ENCODE assay signal across 1 cellular context in the genomic region with DNA sequence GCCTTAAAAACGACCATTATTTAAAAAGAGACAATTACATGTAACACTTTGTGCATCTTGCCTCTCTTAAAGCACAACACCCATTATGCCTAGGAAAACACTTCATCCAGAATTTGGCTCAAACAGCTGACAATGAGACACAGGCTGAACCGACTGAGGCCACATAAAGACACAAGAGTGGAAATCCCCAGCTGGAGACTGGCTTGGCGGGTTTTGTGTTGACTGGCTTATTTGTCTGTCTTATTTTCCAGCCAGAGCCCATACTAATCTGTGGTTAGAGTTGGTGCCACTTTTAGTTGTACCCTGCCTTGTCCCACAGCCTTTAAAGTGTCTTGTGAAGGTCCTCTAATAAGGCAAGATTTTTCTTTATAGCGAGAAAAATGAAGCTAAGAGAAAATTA.
TF ChIP-seq lines count a peak whose summit lies in the region.

No MANE protein-coding gene starts in this region.

TF ChIP-seq in GM12878, 131 proteins besides CTCF, POLR2A, EP300 and RAD21 (continued from another document):
- TF ChIP-seq MEF2B (IDR thresholded peaks at IDR 0.05; ENCODE audit: partially characterized antibody, poor library complexity, severe bottlenecking) (peak; percentile 43), KDM1A (IDR thresholded peaks at IDR 0.05; ENCODE audit: borderline replicate concordance) (no peak), BRCA1 (IDR thresholded peaks at IDR 0.05; ENCODE audit: low read depth, low read length) (no peak), NFXL1 (IDR thresholded peaks at IDR 0.05; ENCODE audit: borderline replicate concordance) (no peak), STAT1 (conservative IDR thresholded peaks at IDR 0.05) (no peak), PAX8 (IDR thresholded peaks at IDR 0.05) (no peak), IKZF2 (IDR thresholded peaks at IDR 0.05) (peak; percentile 60 to 69; a peak in 3 of 4 replicates), POLR2AphosphoS2 (IDR thresholded peaks at IDR 0.05; ENCODE audit: low read depth, low read length) (no peak), HCFC1 (IDR thresholded peaks at IDR 0.05; ENCODE audit: low read length) (no peak), FOS (IDR thresholded peaks at IDR 0.05; ENCODE audit: borderline replicate concordance, extremely low read depth, insufficient read length) (no peak), NR2C1 (IDR thresholded peaks at IDR 0.05) (no peak), GATAD2B (conservative IDR thresholded peaks at IDR 0.05; ENCODE audit: low read depth) (no peak), RBBP5 (conservative IDR thresholded peaks at IDR 0.05) (no peak), BHLHE40 (IDR thresholded peaks at IDR 0.05; ENCODE audit: borderline replicate concordance in 1 of 2, low read depth in 2 of 2, low read length in 1 of 2) (no peak), TCF12 (IDR thresholded peaks at IDR 0.05; ENCODE audit: low read depth, low read length) (no peak), MXI1 (IDR thresholded peaks at IDR 0.05; ENCODE audit: low read depth, low read length) (no peak), CREM (IDR thresholded peaks at IDR 0.05; ENCODE audit: low read depth) (0 out of 2 replicates have a peak, but pooled peaks have one; percentile 23), MEF2A (IDR thresholded peaks at IDR 0.05; ENCODE audit: insufficient read depth, low read depth, low read length) (no peak), ZNF207 (IDR thresholded peaks at IDR 0.05; ENCODE audit: borderline replicate concordance) (no peak), RUNX3 (IDR thresholded peaks at IDR 0.05; ENCODE audit: low read length) (peak; percentile 85), MTA2 (IDR thresholded peaks at IDR 0.05; ENCODE audit: low read depth) (0 out of 2 replicates have a peak, but pooled peaks have one; percentile 8), CBFB (IDR thresholded peaks at IDR 0.05; ENCODE audit: low read depth) (no peak), NFYA (IDR thresholded peaks at IDR 0.05; ENCODE audit: borderline replicate concordance, low read depth, low read length) (no peak), RAD51 (IDR thresholded peaks at IDR 0.05) (no peak), ZNF274 (IDR thresholded peaks at IDR 0.05; ENCODE audit: insufficient read depth, insufficient read length) (no peak)
- TF ChIP-seq, protein P1, sequence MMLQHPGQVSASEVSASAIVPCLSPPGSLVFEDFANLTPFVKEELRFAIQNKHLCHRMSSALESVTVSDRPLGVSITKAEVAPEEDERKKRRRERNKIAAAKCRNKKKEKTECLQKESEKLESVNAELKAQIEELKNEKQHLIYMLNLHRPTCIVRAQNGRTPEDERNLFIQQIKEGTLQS (IDR thresholded peaks at IDR 0.05; ENCODE audit: borderline replicate concordance, extremely low read depth, low read depth, low read length), result no peak
- TF ChIP-seq, protein P2, sequence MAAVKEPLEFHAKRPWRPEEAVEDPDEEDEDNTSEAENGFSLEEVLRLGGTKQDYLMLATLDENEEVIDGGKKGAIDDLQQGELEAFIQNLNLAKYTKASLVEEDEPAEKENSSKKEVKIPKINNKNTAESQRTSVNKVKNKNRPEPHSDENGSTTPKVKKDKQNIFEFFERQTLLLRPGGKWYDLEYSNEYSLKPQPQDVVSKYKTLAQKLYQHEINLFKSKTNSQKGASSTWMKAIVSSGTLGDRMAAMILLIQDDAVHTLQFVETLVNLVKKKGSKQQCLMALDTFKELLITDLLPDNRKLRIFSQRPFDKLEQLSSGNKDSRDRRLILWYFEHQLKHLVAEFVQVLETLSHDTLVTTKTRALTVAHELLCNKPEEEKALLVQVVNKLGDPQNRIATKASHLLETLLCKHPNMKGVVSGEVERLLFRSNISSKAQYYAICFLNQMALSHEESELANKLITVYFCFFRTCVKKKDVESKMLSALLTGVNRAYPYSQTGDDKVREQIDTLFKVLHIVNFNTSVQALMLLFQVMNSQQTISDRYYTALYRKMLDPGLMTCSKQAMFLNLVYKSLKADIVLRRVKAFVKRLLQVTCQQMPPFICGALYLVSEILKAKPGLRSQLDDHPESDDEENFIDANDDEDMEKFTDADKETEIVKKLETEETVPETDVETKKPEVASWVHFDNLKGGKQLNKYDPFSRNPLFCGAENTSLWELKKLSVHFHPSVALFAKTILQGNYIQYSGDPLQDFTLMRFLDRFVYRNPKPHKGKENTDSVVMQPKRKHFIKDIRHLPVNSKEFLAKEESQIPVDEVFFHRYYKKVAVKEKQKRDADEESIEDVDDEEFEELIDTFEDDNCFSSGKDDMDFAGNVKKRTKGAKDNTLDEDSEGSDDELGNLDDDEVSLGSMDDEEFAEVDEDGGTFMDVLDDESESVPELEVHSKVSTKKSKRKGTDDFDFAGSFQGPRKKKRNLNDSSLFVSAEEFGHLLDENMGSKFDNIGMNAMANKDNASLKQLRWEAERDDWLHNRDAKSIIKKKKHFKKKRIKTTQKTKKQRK (IDR thresholded peaks at IDR 0.05; ENCODE audit: low read depth, low read length), result no peak
- TF ChIP-seq, protein P3, sequence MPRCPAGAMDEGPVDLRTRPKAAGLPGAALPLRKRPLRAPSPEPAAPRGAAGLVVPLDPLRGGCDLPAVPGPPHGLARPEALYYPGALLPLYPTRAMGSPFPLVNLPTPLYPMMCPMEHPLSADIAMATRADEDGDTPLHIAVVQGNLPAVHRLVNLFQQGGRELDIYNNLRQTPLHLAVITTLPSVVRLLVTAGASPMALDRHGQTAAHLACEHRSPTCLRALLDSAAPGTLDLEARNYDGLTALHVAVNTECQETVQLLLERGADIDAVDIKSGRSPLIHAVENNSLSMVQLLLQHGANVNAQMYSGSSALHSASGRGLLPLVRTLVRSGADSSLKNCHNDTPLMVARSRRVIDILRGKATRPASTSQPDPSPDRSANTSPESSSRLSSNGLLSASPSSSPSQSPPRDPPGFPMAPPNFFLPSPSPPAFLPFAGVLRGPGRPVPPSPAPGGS (IDR thresholded peaks at IDR 0.05; ENCODE audit: borderline replicate concordance, insufficient read depth, low read depth, low read length, poor library complexity, severe bottlenecking), result no peak
- TF ChIP-seq, protein P4, sequence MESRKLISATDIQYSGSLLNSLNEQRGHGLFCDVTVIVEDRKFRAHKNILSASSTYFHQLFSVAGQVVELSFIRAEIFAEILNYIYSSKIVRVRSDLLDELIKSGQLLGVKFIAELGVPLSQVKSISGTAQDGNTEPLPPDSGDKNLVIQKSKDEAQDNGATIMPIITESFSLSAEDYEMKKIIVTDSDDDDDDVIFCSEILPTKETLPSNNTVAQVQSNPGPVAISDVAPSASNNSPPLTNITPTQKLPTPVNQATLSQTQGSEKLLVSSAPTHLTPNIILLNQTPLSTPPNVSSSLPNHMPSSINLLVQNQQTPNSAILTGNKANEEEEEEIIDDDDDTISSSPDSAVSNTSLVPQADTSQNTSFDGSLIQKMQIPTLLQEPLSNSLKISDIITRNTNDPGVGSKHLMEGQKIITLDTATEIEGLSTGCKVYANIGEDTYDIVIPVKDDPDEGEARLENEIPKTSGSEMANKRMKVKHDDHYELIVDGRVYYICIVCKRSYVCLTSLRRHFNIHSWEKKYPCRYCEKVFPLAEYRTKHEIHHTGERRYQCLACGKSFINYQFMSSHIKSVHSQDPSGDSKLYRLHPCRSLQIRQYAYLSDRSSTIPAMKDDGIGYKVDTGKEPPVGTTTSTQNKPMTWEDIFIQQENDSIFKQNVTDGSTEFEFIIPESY (IDR thresholded peaks at IDR 0.05), result no peak
- TF ChIP-seq, protein P5, sequence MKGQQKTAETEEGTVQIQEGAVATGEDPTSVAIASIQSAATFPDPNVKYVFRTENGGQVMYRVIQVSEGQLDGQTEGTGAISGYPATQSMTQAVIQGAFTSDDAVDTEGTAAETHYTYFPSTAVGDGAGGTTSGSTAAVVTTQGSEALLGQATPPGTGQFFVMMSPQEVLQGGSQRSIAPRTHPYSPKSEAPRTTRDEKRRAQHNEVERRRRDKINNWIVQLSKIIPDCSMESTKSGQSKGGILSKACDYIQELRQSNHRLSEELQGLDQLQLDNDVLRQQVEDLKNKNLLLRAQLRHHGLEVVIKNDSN (IDR thresholded peaks at IDR 0.05; ENCODE audit: borderline replicate concordance, extremely low read length, insufficient read depth, low read depth, low read length), result no peak
